In the genomic region with DNA sequence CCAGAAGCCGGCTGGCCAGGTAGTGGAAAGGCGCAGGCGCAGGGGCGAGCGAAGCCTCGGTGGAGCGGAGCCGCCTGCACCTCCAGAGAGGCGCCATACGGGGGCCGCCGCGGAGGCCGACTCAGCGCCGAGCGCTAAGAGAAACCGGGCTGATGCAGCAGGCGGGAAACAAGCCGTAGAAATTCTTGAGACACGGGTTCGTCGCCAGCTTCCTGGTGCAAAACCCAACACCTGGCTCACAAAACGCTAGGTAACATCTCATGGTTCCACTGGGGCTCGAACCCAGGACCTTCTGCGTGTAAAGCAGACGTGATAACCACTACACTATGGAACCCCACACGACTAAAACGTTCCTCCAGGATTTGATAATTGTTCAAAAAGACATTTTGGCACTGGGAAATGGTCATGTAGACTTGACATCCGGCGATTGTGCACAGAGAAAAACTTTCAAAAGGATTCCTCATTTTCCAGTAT, we compare ENCODE assay signal across 8 cellular contexts. TPM values are rescaled to one million over a fixed set of nuclear protein-coding genes. Genes with fewer than 3 reads are reported as not detected.
DNase-seq lines count a peak whose midpoint lies in the region; TF ChIP-seq lines count a peak whose summit lies in the region.

No MANE protein-coding gene starts in this region.

- H3K4me1 Mint-ChIP-seq in endodermal cell (peaks cover 16% of the 10 kb centered on the region), mesothelial cell of epicardium (peaks cover 18% of the 10 kb centered on the region)

- H3K9me3 ChIP-seq in endodermal cell (ENCODE audit: control insufficient read depth, low read length): no peaks in the 10 kb centered on the region

- H3K27ac Mint-ChIP-seq in endodermal cell (peak overlapping the region; percentile 93), mesothelial cell of epicardium (peak overlapping the region; percentile 96)

- H3K36me3 Mint-ChIP-seq in endodermal cell (ENCODE audit: low read depth): no peaks in the 10 kb centered on the region
- no peaks in the 10 kb centered on the region for H3K36me3 Mint-ChIP-seq in mesothelial cell of epicardium

- peak overlapping the region; percentile 97 for H3K4me3 ChIP-seq in endodermal cell (ENCODE audit: low read length)

- H3K4me3 Mint-ChIP-seq in endodermal cell (peak overlapping the region; percentile 75), mesothelial cell of epicardium (peak overlapping the region; percentile 90)

- no peaks in the 10 kb centered on the region for H3K36me3 ChIP-seq in endodermal cell (ENCODE audit: control insufficient read depth, insufficient read depth, low read length)

- peaks cover 3% of the 10 kb centered on the region for H3K27me3 Mint-ChIP-seq in endodermal cell (ENCODE audit: insufficient read depth)
- H3K27me3 Mint-ChIP-seq in mesothelial cell of epicardium (ENCODE audit: low read depth): no peaks in the 10 kb centered on the region

- H3K9me3 Mint-ChIP-seq in endodermal cell (no peaks in the 10 kb centered on the region), mesothelial cell of epicardium (no peaks in the 10 kb centered on the region)

- H3K9ac ChIP-seq in endodermal cell (ENCODE audit: extremely low read depth, low read length, poor library complexity, severe bottlenecking): peak overlapping the region; percentile 41

- 0% methylated on average over 29 to 31 of the region's 31 CpGs for WGBS in endodermal cell (ENCODE audit: insufficient coverage in 1 of 2, insufficient read length in 1 of 2), 2 experiments

- H3K27ac ChIP-seq in endodermal cell (ENCODE audit: low read depth, low read length): peak overlapping the region; percentile 27

- TF ChIP-seq CTCF in GM20000 (IDR thresholded peaks at IDR 0.05; ENCODE audit: extremely low read depth, missing control alignments): peak; percentile 0
- peak; percentile 69 for TF ChIP-seq CTCF in endodermal cell (conservative IDR thresholded peaks at IDR 0.05)
- peak; percentile 29 for TF ChIP-seq CTCF in mesothelial cell of epicardium (IDR thresholded peaks at IDR 0.05; ENCODE audit: unreplicated experiment)

- no peaks in the 10 kb centered on the region for H3K4me1 ChIP-seq in endodermal cell (ENCODE audit: control insufficient read depth, insufficient read depth, low read length)

- DNase-seq in COLO668 (lab: John Stamatoyannopoulos, UW; ENCODE audit: unreplicated experiment) (peak; percentile 92), GM20000 (ENCODE audit: low spot score) (peak; percentile 78), HS-5 (ENCODE audit: low read depth) (peak; percentile 99), NOMO-1 treated with DMSO at 0.1 percent for 48 hours (lab: John Stamatoyannopoulos, UW; ENCODE audit: unreplicated experiment) (peak; percentile 78), endodermal cell (peak; percentile 98), mesothelial cell of epicardium (ENCODE audit: low spot score in 2 of 2, unreplicated experiment in 2 of 2) (peak; percentile 75 to 87)
- peak; percentile 85 to 91 (median 87) for DNase-seq in activated CD8-positive, alpha-beta memory T cell treated with anti-CD3 and anti-CD28 coated beads for 48 hours (ENCODE audit: low read depth in 2 of 3, low spot score in 2 of 3)
- DNase-seq in stimulated activated CD8-positive, alpha-beta memory T cell treated with anti-CD3 and anti-CD28 coated beads, Interleukin-15, amount 100 ng/mL, for 4 hours (ENCODE audit: low read depth in 2 of 2): peak; percentile 74 to 76

- H3K27me3 ChIP-seq in endodermal cell (ENCODE audit: control insufficient read depth, insufficient read depth, low read length, poor library complexity, severe bottlenecking): no peaks in the 10 kb centered on the region

RNA-seq across cellular contexts. Expression of a gene that starts 39.1 kb away (rescaled TPM):
- total RNA-seq in endodermal cell: not detected
- not detected for polyA plus RNA-seq in endodermal cell (2013, experiment 1 of 2)
- polyA plus RNA-seq in endodermal cell (2013, experiment 2 of 2): not detected
- not detected in 3 replicates for total RNA-seq in mesothelial cell of epicardium

RNA-seq across cellular contexts. Expression of a gene that starts 47.0 kb away (rescaled TPM):
- total RNA-seq in endodermal cell (not detected), mesothelial cell of epicardium (not detected in 3 replicates)
- not detected for polyA plus RNA-seq in endodermal cell (2013, experiment 1 of 2)
- not detected for polyA plus RNA-seq in endodermal cell (2013, experiment 2 of 2)

Comparison
In these comparisons a context has a peak if more than half of its experiments do, and no peak if none do; other contexts are left out.
1. Peak in every context shown above with its lines: DNase-seq, H3K4me3 ChIP-seq and H3K27ac ChIP-seq.
2. CTCF ChIP-seq: peak in every context shown above with its lines; median percentile 69 in endodermal cell; 29 in mesothelial cell of epicardium; 0 in GM20000.